In the genomic region with DNA sequence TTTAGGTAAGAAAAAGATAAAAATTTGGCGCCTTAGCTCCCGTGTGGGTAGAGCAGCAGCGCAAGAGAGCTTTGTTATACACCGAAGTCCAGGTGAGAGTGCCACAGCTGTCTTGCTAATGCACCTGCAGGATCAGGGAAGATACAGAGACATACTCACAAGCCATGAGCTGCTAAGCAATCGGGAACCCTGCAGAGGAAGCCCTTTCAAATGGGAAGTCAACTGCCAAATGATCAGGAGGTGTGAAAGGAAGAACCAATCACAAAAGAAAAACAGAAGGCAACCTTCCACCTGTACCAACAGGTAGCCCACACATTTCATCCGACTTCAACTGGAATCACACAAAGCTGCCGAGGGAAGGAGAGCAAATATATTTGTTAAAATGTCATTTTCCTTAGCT, we compare ENCODE assay signal across 32 cellular contexts.
"Had no signal": no experiment of that assay in that cellular context is flagged by ENCODE, and none has a peak within 500 bp of the region (broad histone marks: within the 10 kb centered on the region; RNA-seq: fewer than 3 reads in every experiment).

No MANE protein-coding gene starts in this region.

- H3K27me3 Mint-ChIP-seq: activated CD4-positive, alpha-beta T cell treated with anti-CD3 and anti-CD28 coated beads for 36 hours; activated CD4-positive, alpha-beta T cell treated with anti-CD3 and anti-CD28 coated beads, Interleukin-2, amount 10 ng/mL, durations not matched to agents 7 days and 5 days; activated naive CD4-positive, alpha-beta T cell treated with anti-CD3 and anti-CD28 coated beads, Interleukin-2, amount 10 ng/mL, durations not matched to agents 7 days and 5 days; activated naive CD8-positive, alpha-beta T cell had no signal

- H3K27ac ChIP-seq: brain microvascular endothelial cell, Peyer's patch, SJSA1 had no signal

- H3K9me2 ChIP-seq: SK-N-SH had no signal

- H3K4me3 ChIP-seq: Peyer's patch, SJSA1 had no signal

- H3K27me3 ChIP-seq: brain microvascular endothelial cell, Peyer's patch had no signal

- DNase-seq: activated CD4-positive, alpha-beta T cell treated with anti-CD3 and anti-CD28 coated beads for 36 hours; activated CD4-positive, alpha-beta T cell treated with anti-CD3 and anti-CD28 coated beads, Interleukin-2, amount 10 ng/mL, durations not matched to agents 7 days and 5 days; activated CD4-positive, alpha-beta T cell treated with anti-CD3 and anti-CD28 coated beads, Interleukin-2, amount 50 U/mL, for 48 hours; activated CD8-positive, alpha-beta memory T cell treated with anti-CD3 and anti-CD28 coated beads, Interleukin-2, amount 50 U/mL, for 4 hours; activated gamma-delta T cell treated with Interleukin-2 at 50 U/mL for 16 hours; activated naive CD4-positive, alpha-beta T cell treated with anti-CD3 and anti-CD28 coated beads, Interleukin-2, amount 10 ng/mL, durations not matched to agents 7 days and 5 days; activated T-cell treated with anti-CD3 and anti-CD28 coated beads for 4 hours; activated T-cell treated with anti-CD3 and anti-CD28 coated beads, Interleukin-2, amount 50 U/mL, for 4 hours; amniotic stem cell; aorta; brain microvascular endothelial cell; central memory CD4-positive, alpha-beta T cell; NCI-H1105; NCI-H1417 treated with DMSO at 0.1 percent for 48 hours; NCI-H1694; NCI-H1930; NCI-H2081 treated with DMSO at 0.1 percent for 48 hours; NCI-H226; NCI-H446 treated with DMSO at 0.1 percent for 48 hours; NCI-H524; NCI-H69; NCI-H82; Peyer's patch; RPMI8226; SHP77 treated with DMSO at 0.1 percent for 48 hours; SK-N-SH had no signal

- H3K9me3 ChIP-seq: Peyer's patch, SJSA1 had no signal

- H3K9ac ChIP-seq: SK-N-SH had no signal

- H3K4me1 ChIP-seq: Peyer's patch, SJSA1 had no signal

- ATAC-seq: activated CD4-positive, alpha-beta T cell treated with anti-CD3 and anti-CD28 coated beads for 36 hours; activated CD4-positive, CD25-positive, alpha-beta regulatory T cell treated with anti-CD3 and anti-CD28 coated beads, Interleukin-2, amount 50 U/mL, for 24 hours; activated T-cell treated with anti-CD3 and anti-CD28 coated beads, Interleukin-2, amount 50 U/mL, for 4 hours had no signal

- H3K36me3 ChIP-seq: brain microvascular endothelial cell, Peyer's patch, SJSA1 had no signal

- H3K4me2 ChIP-seq: SK-N-SH had no signal

- H3K4me3 Mint-ChIP-seq: activated CD4-positive, alpha-beta T cell treated with anti-CD3 and anti-CD28 coated beads for 36 hours; activated CD4-positive, alpha-beta T cell treated with anti-CD3 and anti-CD28 coated beads, Interleukin-2, amount 10 ng/mL, durations not matched to agents 7 days and 5 days; activated naive CD4-positive, alpha-beta T cell treated with anti-CD3 and anti-CD28 coated beads, Interleukin-2, amount 10 ng/mL, durations not matched to agents 7 days and 5 days; activated naive CD8-positive, alpha-beta T cell; activated T-cell treated with anti-CD3 and anti-CD28 coated beads, Interleukin-2, amount 50 U/mL, for 4 hours; activated T-helper 1 cell treated with anti-CD3 and anti-CD28 coated beads, Interleukin-12 subunit alpha, Interleukin-12 subunit beta, Interleukin-2, Interleukin-4 antibody, amounts not matched to agents 30 ng/mL and 10 ng/mL and 1 ng/mL, durations not matched to agents 14 hours and 24 hours and 36 hours; T-helper 1 cell treated with Interleukin-12 subunit alpha and Interleukin-12 subunit beta and Interleukin-4 antibody, amounts not matched to agents 30 μg/mL and 1 μg/mL, for 36 hours; T-helper 2 cell treated with Interferon-gamma antibody and Interleukin-4, amounts not matched to agents 5 μg/mL and 100 μg/mL, for 36 hours had no signal

- H3K27ac Mint-ChIP-seq: activated CD4-positive, alpha-beta T cell treated with anti-CD3 and anti-CD28 coated beads for 36 hours; activated CD4-positive, alpha-beta T cell treated with anti-CD3 and anti-CD28 coated beads, Interleukin-2, amount 10 ng/mL, durations not matched to agents 7 days and 5 days; activated naive CD4-positive, alpha-beta T cell treated with anti-CD3 and anti-CD28 coated beads, Interleukin-2, amount 10 ng/mL, durations not matched to agents 7 days and 5 days; activated naive CD8-positive, alpha-beta T cell; activated T-helper 1 cell treated with anti-CD3 and anti-CD28 coated beads, Interleukin-12 subunit alpha, Interleukin-12 subunit beta, Interleukin-2, Interleukin-4 antibody, amounts not matched to agents 30 ng/mL and 10 ng/mL and 1 ng/mL, durations not matched to agents 14 hours and 24 hours and 36 hours; T-helper 1 cell treated with Interleukin-12 subunit alpha and Interleukin-12 subunit beta and Interleukin-4 antibody, amounts not matched to agents 30 μg/mL and 1 μg/mL, for 36 hours; T-helper 2 cell treated with Interferon-gamma antibody and Interleukin-4, amounts not matched to agents 5 μg/mL and 100 μg/mL, for 36 hours had no signal

- H3K36me3 Mint-ChIP-seq: activated naive CD4-positive, alpha-beta T cell treated with anti-CD3 and anti-CD28 coated beads, Interleukin-2, amount 10 ng/mL, durations not matched to agents 7 days and 5 days; activated naive CD8-positive, alpha-beta T cell had no signal

- H3K9me3 Mint-ChIP-seq: activated CD4-positive, alpha-beta T cell treated with anti-CD3 and anti-CD28 coated beads, Interleukin-2, amount 10 ng/mL, durations not matched to agents 7 days and 5 days; activated T-helper 1 cell treated with anti-CD3 and anti-CD28 coated beads, Interleukin-12 subunit alpha, Interleukin-12 subunit beta, Interleukin-2, Interleukin-4 antibody, amounts not matched to agents 30 ng/mL and 10 ng/mL and 1 ng/mL, durations not matched to agents 14 hours and 24 hours and 36 hours; T-helper 2 cell treated with Interferon-gamma antibody and Interleukin-4, amounts not matched to agents 5 μg/mL and 100 μg/mL, for 36 hours had no signal

- H3K4me1 Mint-ChIP-seq: activated CD4-positive, alpha-beta T cell treated with anti-CD3 and anti-CD28 coated beads for 36 hours; activated CD4-positive, alpha-beta T cell treated with anti-CD3 and anti-CD28 coated beads, Interleukin-2, amount 10 ng/mL, durations not matched to agents 7 days and 5 days; activated naive CD4-positive, alpha-beta T cell treated with anti-CD3 and anti-CD28 coated beads, Interleukin-2, amount 10 ng/mL, durations not matched to agents 7 days and 5 days had no signal
